In genomic region chr1:71660417-71660816, GRCh38 we compare ENCODE assay signal across 25 cellular contexts.
DNase-seq lines count a peak whose midpoint lies in the region; TF ChIP-seq lines count a peak whose summit lies in the region.
"Had no signal": no experiment of that assay in that cellular context is flagged by ENCODE, and none has a peak within 500 bp of the region (broad histone marks: within the 10 kb centered on the region; RNA-seq: fewer than 3 reads in every experiment).

No MANE protein-coding gene starts in this region.

- H3K9ac ChIP-seq in fibroblast of lung (ENCODE audit: insufficient read depth, low read length): no peak overlapping the region

- H3K9me3 ChIP-seq in fibroblast of lung (ENCODE audit: control insufficient read depth, insufficient read depth, low read depth, low read length): no peaks in the 10 kb centered on the region
- H3K9me3 ChIP-seq: gastrocnemius medialis, MG63, prostate gland had no signal

- H3K4me2 ChIP-seq in fibroblast of lung (ENCODE audit: extremely low read depth, insufficient read depth, low read length): no peak overlapping the region

- H3K4me1 Mint-ChIP-seq in osteocyte (ENCODE audit: unreplicated experiment): peaks cover 56% of the 10 kb centered on the region
- H3K4me1 Mint-ChIP-seq: activated T-helper 17 cell treated with anti-CD3 and anti-CD28 coated beads, Interleukin-2, amount 50 U/mL, for 72 hours; IgD-negative memory B cell had no signal

- H3K4me3 ChIP-seq in fibroblast of lung (replicated peaks in 1 of 4; ENCODE audit: control extremely low read depth in 1 of 4, insufficient read depth in 1 of 4, low read depth in 3 of 4, low read length in 4 of 4): no peak overlapping the region
- H3K4me3 ChIP-seq: gastrocnemius medialis, lung, MG63, prostate gland had no signal

- H3K4me1 ChIP-seq in fibroblast of lung (ENCODE audit: control insufficient read depth, extremely low read depth, insufficient read depth, low read length): no peaks in the 10 kb centered on the region
- H3K4me1 ChIP-seq: gastrocnemius medialis, prostate gland had no signal

- H4K20me1 ChIP-seq in fibroblast of lung (ENCODE audit: control insufficient read depth, extremely low read depth, insufficient read depth, low read length): no peaks in the 10 kb centered on the region

- H2AFZ ChIP-seq in fibroblast of lung (ENCODE audit: low read length): no peak overlapping the region

- H3K4me3 Mint-ChIP-seq in osteocyte (ENCODE audit: unreplicated experiment): no peak overlapping the region
- H3K4me3 Mint-ChIP-seq: activated T-helper 17 cell treated with anti-CD3 and anti-CD28 coated beads, Interleukin-2, amount 50 U/mL, for 72 hours; IgD-negative memory B cell had no signal

- H3K27me3 ChIP-seq in fibroblast of lung (ENCODE audit: control insufficient read depth, insufficient read depth, low read length): no peaks in the 10 kb centered on the region
- H3K27me3 ChIP-seq: brain microvascular endothelial cell, gastrocnemius medialis, MG63 had no signal

- no peaks in the 10 kb centered on the region for H3K36me3 Mint-ChIP-seq in osteocyte (ENCODE audit: unreplicated experiment)
- H3K36me3 Mint-ChIP-seq: activated naive CD4-positive, alpha-beta T cell treated with anti-CD3 and anti-CD28 coated beads, Interleukin-2, amount 50 U/mL, for 72 hours; IgD-negative memory B cell had no signal

- peak overlapping the region; percentile 72 for H3K27ac Mint-ChIP-seq in osteocyte (ENCODE audit: unreplicated experiment)
- H3K27ac Mint-ChIP-seq: activated naive CD4-positive, alpha-beta T cell treated with anti-CD3 and anti-CD28 coated beads, Interleukin-2, amount 50 U/mL, for 72 hours; activated T-helper 17 cell treated with anti-CD3 and anti-CD28 coated beads, Interleukin-2, amount 50 U/mL, for 72 hours; IgD-negative memory B cell had no signal

- H3K79me2 ChIP-seq in fibroblast of lung (ENCODE audit: control insufficient read depth, insufficient read depth, low read length): no peaks in the 10 kb centered on the region

- TF ChIP-seq CTCF in fibroblast of lung (conservative IDR thresholded peaks at IDR 0.05 in 1 of 2, IDR thresholded peaks at IDR 0.05 in 1 of 2; ENCODE audit: low read depth in 1 of 2, low read length in 2 of 2) (no peak), osteocyte (IDR thresholded peaks at IDR 0.05) (no peak)

- DNase-seq in ELR (ENCODE audit: low read depth): peak; percentile 46
- DNase-seq in LHCN-M2 (ENCODE audit: low read depth): peak; percentile 83
- DNase-seq in fibroblast of lung (ENCODE audit: low read depth in 2 of 2): peak; percentile 4 to 65
- no peak for DNase-seq in osteocyte (ENCODE audit: extremely low spot score, unreplicated experiment)
- DNase-seq in stimulated activated CD4-positive, alpha-beta T cell treated with anti-CD3 and anti-CD28 coated beads, Interleukin-2, amount 100 ng/mL, for 24 hours: no peak
- DNase-seq in NCI-H1092 (lab: John Stamatoyannopoulos, UW): no peak
- DNase-seq in NCI-H2171 (lab: John Stamatoyannopoulos, UW): no peak
- DNase-seq: activated CD4-positive, alpha-beta T cell treated with anti-CD3 and anti-CD28 coated beads, Interleukin-2, amount 50 U/mL, for 1 hour; AML-193; brain microvascular endothelial cell; cortex of kidney; DMS53; gastrocnemius medialis; islet precursor cell; MG63; NCI-H1417 treated with DMSO at 0.1 percent for 48 hours; NCI-H524 treated with DMSO at 0.1 percent for 48 hours; RPMI8226; T-helper 2 cell had no signal

- peaks cover 3% of the 10 kb centered on the region for H3K9me3 Mint-ChIP-seq in osteocyte (ENCODE audit: unreplicated experiment)

- H3K27me3 Mint-ChIP-seq in osteocyte (ENCODE audit: unreplicated experiment): no peaks in the 10 kb centered on the region
- H3K27me3 Mint-ChIP-seq: activated T-helper 17 cell treated with anti-CD3 and anti-CD28 coated beads, Interleukin-2, amount 50 U/mL, for 72 hours; IgD-negative memory B cell had no signal

- H3K36me3 ChIP-seq in fibroblast of lung (ENCODE audit: control insufficient read depth, insufficient read depth, low read length): no peaks in the 10 kb centered on the region
- H3K36me3 ChIP-seq: brain microvascular endothelial cell, gastrocnemius medialis, MG63, prostate gland had no signal

- H3K27ac ChIP-seq in fibroblast of lung (ENCODE audit: insufficient read depth, low read length): no peak overlapping the region
- H3K27ac ChIP-seq: brain microvascular endothelial cell, gastrocnemius medialis, prostate gland, VCaP had no signal

Comparison
In these comparisons a context has a peak if more than half of its experiments do, and no peak if none do; other contexts are left out.
1. DNase-seq: peak in ELR (single experiment), LHCN-M2 (single experiment) and fibroblast of lung (2 of 2); none in osteocyte (single experiment), stimulated activated CD4-positive, alpha-beta T cell treated with anti-CD3 and anti-CD28 coated beads, Interleukin-2, amount 100 ng/mL, for 24 hours (0 of 2), NCI-H1092 (single experiment) and NCI-H2171 (single experiment).